7 cellular contexts compared by ENCODE assay signal in genomic region chr11:92224394-92225205, GRCh38. TPM values are rescaled to one million over a fixed set of nuclear protein-coding genes. Genes with fewer than 3 reads are reported as not detected.
DNase-seq lines count a peak whose midpoint lies in the region; ATAC-seq and TF ChIP-seq lines count a peak whose summit lies in the region.

Gene FAT3, plus strand, starts transcription at chr11:92224818. Its CDS starts 127,295 bp downstream, at chr11:92352113.

- H3K27me3 ChIP-seq in heart right ventricle (peaks cover 0 to 97% (median 90%) of the 10 kb centered on the region in 7 donors), adrenal gland (peaks cover 40% of the 10 kb centered on the region)

- POLR2A ChIA-PET in HEK293T (lab: Yijun Ruan, JAX): interaction anchor here (0.9 kb wide), 1 partner anchor 664 kb away, joined by 3 read pairs; no protein-coding TSS in a partner anchor

- peak; percentile 48 to 69 (median 62) for ATAC-seq in heart right ventricle

- TF ChIP-seq CTCF in heart right ventricle (IDR thresholded peaks at IDR 0.05) (no peak), adrenal gland (IDR thresholded peaks at IDR 0.05) (no peak)

- intact Hi-C loops in heart right ventricle (cut with DNase I) (no loop called here), adrenal gland (cut with DNase I) (no loop called here)

- TF ChIP-seq POLR2A in adrenal gland (IDR thresholded peaks at IDR 0.05): no peak

- H3K4me3 ChIP-seq in SK-N-MC (peak within 1 kb of the TSS; percentile 79), heart right ventricle (peak within 1 kb of the TSS; percentile 7 to 55 (median 46)), adrenal gland (peak within 1 kb of the TSS in 1 of 4 donors; percentile 32)

- WGBS in heart right ventricle, 2 donors: 0 to 1% methylated on average over 79 to 87 of the region's 90 CpGs
- WGBS in adrenal gland, 4 donors: 0 to 5% (median 1%) methylated on average over 12 to 90 of the region's 90 CpGs

- H3K27ac ChIP-seq in SK-N-MC: no peak within 1 kb of the TSS
- H3K27ac ChIP-seq in heart right ventricle: no peak within 1 kb of the TSS
- no peak within 1 kb of the TSS for H3K27ac ChIP-seq in adrenal gland

- DNase-seq in HEK293T (ENCODE audit: extremely low spot score) (peak; percentile 63), SK-N-MC (ENCODE audit: low read depth, low spot score) (no peak), heart right ventricle (peak; percentile 3 to 13), putamen (ENCODE audit: low spot score) (peak; percentile 66), SW 1271 (lab: John Stamatoyannopoulos, UW) (no peak), adrenal gland (no peak), LoVo (ENCODE audit: low spot score) (no peak)

- H3K9me3 ChIP-seq in SK-N-MC (ENCODE audit: low read depth, low read length) (no peaks in the 10 kb centered on the region), heart right ventricle (peaks cover 0 to 5% (median 0%) of the 10 kb centered on the region in 11 donors), adrenal gland (replicated peaks in 1 of 3) (no peaks in the 10 kb centered on the region)

- H3K4me1 ChIP-seq in heart right ventricle: peaks cover 0 to 38% (median 23%) of the 10 kb centered on the region in 9 donors
- H3K4me1 ChIP-seq in adrenal gland (replicated peaks in 1 of 2): no peaks in the 10 kb centered on the region

- no peak within 1 kb of the TSS for H3K9ac ChIP-seq in SK-N-MC (ENCODE audit: insufficient read length)

- H3K36me3 ChIP-seq in SK-N-MC (ENCODE audit: insufficient read depth, low read length) (no peaks in the 10 kb centered on the region), heart right ventricle (no peaks in the 10 kb centered on the region), adrenal gland (replicated peaks in 1 of 2) (no peaks in the 10 kb centered on the region)

- CTCF ChIA-PET in HEK293T (lab: Yijun Ruan, JAX): no interaction called here

TF ChIP-seq in HEK293T, 16 proteins besides CTCF, POLR2A, EP300 and RAD21:
- TF ChIP-seq ELF4 (IDR thresholded peaks at IDR 0.05) (no peak), BHLHE40 (IDR thresholded peaks at IDR 0.05; ENCODE audit: borderline replicate concordance) (no peak), ARNT (IDR thresholded peaks at IDR 0.05) (no peak), NFRKB (IDR thresholded peaks at IDR 0.05) (no peak), FOXA1 (IDR thresholded peaks at IDR 0.05) (no peak), ZNF384 (IDR thresholded peaks at IDR 0.05) (no peak), LEF1 (IDR thresholded peaks at IDR 0.05; ENCODE audit: borderline replicate concordance) (no peak), TARDBP (IDR thresholded peaks at IDR 0.05) (no peak), FOXK2 (IDR thresholded peaks at IDR 0.05) (no peak), FOXM1 (IDR thresholded peaks at IDR 0.05; ENCODE audit: borderline replicate concordance) (no peak), SUZ12 (IDR thresholded peaks at IDR 0.05) (no peak), SP1 (IDR thresholded peaks at IDR 0.05) (no peak), CTBP1 (IDR thresholded peaks at IDR 0.05; ENCODE audit: borderline replicate concordance) (no peak), PKNOX1 (IDR thresholded peaks at IDR 0.05) (no peak), L3MBTL2 (conservative IDR thresholded peaks at IDR 0.05) (no peak; the same call in 1 of the 2 replicates), HDGF (IDR thresholded peaks at IDR 0.05; ENCODE audit: borderline replicate concordance) (no peak)

RNA-seq across cellular contexts. Expression of gene FAT3, which starts in this region (rescaled TPM):
- total RNA-seq in heart right ventricle: 1 to 10 TPM in 1 of 10 donors, under 1 TPM in 9; 0.02 to 2.4 (median 0.15) TPM
- under 1 TPM; 0.07 to 0.09 TPM for polyA plus RNA-seq in heart right ventricle
- under 1 TPM; 0.06 to 0.34 (median 0.12) TPM for total RNA-seq in adrenal gland
- under 1 TPM; 0.07 to 0.40 (median 0.20) TPM for polyA plus RNA-seq in adrenal gland

Comparison
In these comparisons a context has a peak if more than half of its experiments do, and no peak if none do; other contexts are left out.
1. DNase-seq: peak in HEK293T (single experiment), heart right ventricle (2 of 2) and putamen (single experiment); none in SK-N-MC (single experiment), SW 1271 (0 of 2), adrenal gland (0 of 7) and LoVo (single experiment).